ENCODE assay signal across 13 cellular contexts in genomic region chr15:66578286-66578875, GRCh38. TPM values are rescaled to one million over a fixed set of nuclear protein-coding genes. Genes with fewer than 3 reads are reported as not detected.
DNase-seq lines count a peak whose midpoint lies in the region; ATAC-seq and TF ChIP-seq lines count a peak whose summit lies in the region.
"Had no signal": no experiment of that assay in that cellular context is flagged by ENCODE, and none has a peak within 500 bp of the region (broad histone marks: within the 10 kb centered on the region; RNA-seq: fewer than 3 reads in every experiment).

No MANE protein-coding gene starts in this region.

- ATAC-seq in HG02884 (IDR thresholded peaks at IDR 0.05; ENCODE audit: unreplicated experiment) (no peak), HG03378 (IDR thresholded peaks at IDR 0.05; ENCODE audit: unreplicated experiment) (no peak)

- no peaks in the 10 kb centered on the region for H3K36me3 Mint-ChIP-seq in osteocyte (ENCODE audit: unreplicated experiment)
- H3K36me3 Mint-ChIP-seq: activated naive CD4-positive, alpha-beta T cell treated with anti-CD3 and anti-CD28 coated beads, Interleukin-2, amount 50 U/mL, for 72 hours; CD4-positive, CD25-positive, alpha-beta regulatory T cell had no signal

- no peaks in the 10 kb centered on the region for H3K27me3 Mint-ChIP-seq in osteocyte (ENCODE audit: unreplicated experiment)

- DNase-seq in A172 (ENCODE audit: low spot score) (peak; percentile 55), EL (peak; percentile 59), RPMI7951 (ENCODE audit: low read depth) (peak; percentile 85), fibroblast of peridontal ligament (ENCODE audit: extremely low read depth) (peak; percentile 30), globus pallidus (ENCODE audit: low spot score) (no peak), osteocyte (ENCODE audit: extremely low spot score, unreplicated experiment) (no peak)
- DNase-seq: activated CD4-positive, alpha-beta T cell treated with anti-CD3 and anti-CD28 coated beads for 1 hour; spleen had no signal

- H3K4me3 Mint-ChIP-seq in osteocyte (ENCODE audit: unreplicated experiment), result no peak overlapping the region
- H3K4me3 Mint-ChIP-seq: CD4-positive, CD25-positive, alpha-beta regulatory T cell; nephron had no signal

- TF ChIP-seq CTCF in osteocyte (IDR thresholded peaks at IDR 0.05), result no peak

- H3K9me3 Mint-ChIP-seq in osteocyte (ENCODE audit: unreplicated experiment), result no peaks in the 10 kb centered on the region
- H3K9me3 Mint-ChIP-seq: activated naive CD4-positive, alpha-beta T cell treated with anti-CD3 and anti-CD28 coated beads, Interleukin-2, amount 50 U/mL, for 72 hours; nephron had no signal

- peaks cover 17% of the 10 kb centered on the region for H3K4me1 Mint-ChIP-seq in osteocyte (ENCODE audit: unreplicated experiment)
- H3K4me1 Mint-ChIP-seq: CD4-positive, CD25-positive, alpha-beta regulatory T cell had no signal

- no peak overlapping the region for H3K27ac Mint-ChIP-seq in osteocyte (ENCODE audit: unreplicated experiment)
- H3K27ac Mint-ChIP-seq: CD4-positive, CD25-positive, alpha-beta regulatory T cell; nephron had no signal

RNA-seq across cellular contexts. Expression of gene LCTL, which starts 12.6 kb away (rescaled TPM):
- total RNA-seq in A172 (2014; rRNA removed; shearing (Covaris generic)), result 1.8 and 2.1 TPM in 2 replicates
- total RNA-seq in RPMI7951 (2014; rRNA removed; shearing (Covaris generic)), result 2.2 and 2.8 TPM in 2 replicates
- not detected in 2 replicates for total RNA-seq in osteocyte
- total RNA-seq: activated naive CD4-positive, alpha-beta T cell treated with anti-CD3 and anti-CD28 coated beads, Interleukin-2, amount 50 U/mL, for 72 hours; CD4-positive, CD25-positive, alpha-beta regulatory T cell; spleen had no signal

Comparison
In these comparisons a context has a peak if more than half of its experiments do, and no peak if none do; other contexts are left out.
1. DNase-seq: peak in A172 (single experiment), EL (single experiment), RPMI7951 (single experiment) and fibroblast of peridontal ligament (single experiment); none in globus pallidus (single experiment) and osteocyte (single experiment).